Comparison of ENCODE assay signal across 8 cellular contexts in genomic region chr17:73429440-73430164, GRCh38.
DNase-seq lines count a peak whose midpoint lies in the region; ATAC-seq and TF ChIP-seq lines count a peak whose summit lies in the region.

No MANE protein-coding gene starts in this region.

- H3K27ac Mint-ChIP-seq in MCF 10A (ENCODE audit: low read depth, unreplicated experiment), result no peak overlapping the region
- no peak overlapping the region for H3K27ac Mint-ChIP-seq in immature natural killer cell

- no peaks in the 10 kb centered on the region for H3K36me3 Mint-ChIP-seq in MCF 10A (ENCODE audit: insufficient read depth, unreplicated experiment)
- no peaks in the 10 kb centered on the region for H3K36me3 Mint-ChIP-seq in immature natural killer cell

- H3K27ac ChIP-seq in VCaP, result peak overlapping the region; percentile 54

- POLR2A ChIA-PET in MCF 10A (lab: Yijun Ruan, JAX), result interaction anchor here (1.0 to 1.2 kb wide), 2 partner anchors 411 to 763 kb away, joined by 3 read pairs; no protein-coding TSS in a partner anchor

- TF ChIP-seq CTCF in GM12865 (IDR thresholded peaks at IDR 0.05; ENCODE audit: insufficient read depth, low read depth, low read length, missing control alignments) (peak; percentile 94), VCaP (conservative IDR thresholded peaks at IDR 0.05) (peak; percentile 96), MCF 10A (IDR thresholded peaks at IDR 0.05; ENCODE audit: unreplicated experiment) (peak; percentile 95)

- H3K9me3 Mint-ChIP-seq in MCF 10A (ENCODE audit: unreplicated experiment), result no peaks in the 10 kb centered on the region
- H3K9me3 Mint-ChIP-seq in immature natural killer cell, result no peaks in the 10 kb centered on the region

- no peaks in the 10 kb centered on the region for H3K27me3 Mint-ChIP-seq in MCF 10A (ENCODE audit: insufficient read depth, unreplicated experiment)
- H3K27me3 Mint-ChIP-seq in immature natural killer cell (ENCODE audit: low read depth in 3 of 3), result peaks cover 2 to 4% (median 3%) of the 10 kb centered on the region in 3 donors

- intact Hi-C loops in MCF 10A (cut with micrococcal nuclease), result loop anchor here (1.0 to 10.0 kb wide), 5 partner anchors 155 to 569 kb away; no protein-coding TSS in a partner anchor

- ATAC-seq in HG03097 (IDR thresholded peaks at IDR 0.05; ENCODE audit: low FRiP score, unreplicated experiment) (peak; percentile 74), HG03457 (IDR thresholded peaks at IDR 0.05; ENCODE audit: unreplicated experiment) (no peak)

- H3K4me1 Mint-ChIP-seq in MCF 10A (ENCODE audit: insufficient read depth, unreplicated experiment) (no peaks in the 10 kb centered on the region), immature natural killer cell (peaks cover 0 to 2% of the 10 kb centered on the region in 2 donors)

- no peak overlapping the region for H3K4me3 ChIP-seq in GM12865 (ENCODE audit: low read depth, low read length)

- BruUV-seq in MCF 10A (replicated peaks; lab: Mats Ljungman, UMichigan), result no TSS peak

- CTCF ChIA-PET in MCF 10A (lab: Yijun Ruan, JAX), result interaction anchor here (0.6 to 4.9 kb wide), 34 partner anchors 9 to 1025 kb away, joined by 3 to 57 read pairs (median 4); no protein-coding TSS in a partner anchor

- peak; percentile 76 for DNase-seq in GM12865 (ENCODE audit: low read depth)
- DNase-seq in NCI-H2171 treated with DMSO at 0.1 percent for 48 hours (lab: John Stamatoyannopoulos, UW), result peak; percentile 78
- peak; percentile 77 for DNase-seq in MCF 10A (ENCODE audit: unreplicated experiment)
- peak; percentile 67 to 72 (median 69) for DNase-seq in immature natural killer cell
- peak; percentile 78 to 89 (median 79) for DNase-seq in stimulated activated CD4-positive, alpha-beta T cell treated with anti-CD3 and anti-CD28 coated beads, Interleukin-12 subunit alpha, Interleukin-12 subunit beta, amount 100 ng/mL, for 48 hours (ENCODE audit: low read depth in 2 of 3, low spot score in 1 of 3)

- H3K4me3 Mint-ChIP-seq in MCF 10A (ENCODE audit: unreplicated experiment) (no peak overlapping the region), immature natural killer cell (peak overlapping the region in 1 of 5 donors; percentile 65)
